ENCODE assay signal across 8 cellular contexts in genomic region chr12:109154485-109155438, GRCh38. TPM values are rescaled to one million over a fixed set of nuclear protein-coding genes. Genes with fewer than 3 reads are reported as not detected.
A peak's percentile ranks its signal among the peaks of the same experiment; 100 is the strongest.
DNase-seq lines count a peak whose midpoint lies in the region; ATAC-seq and TF ChIP-seq lines count a peak whose summit lies in the region.

No MANE protein-coding gene starts in this region.

- H3K4me3 ChIP-seq in CD8-positive, alpha-beta memory T cell (ENCODE audit: low read length) = peak overlapping the region; percentile 86
- peak overlapping the region; percentile 69 for H3K4me3 ChIP-seq in RWPE2 (ENCODE audit: severe bottlenecking)
- peak overlapping the region; percentile 65 for H3K4me3 ChIP-seq in neural cell (ENCODE audit: low read length)

- TF ChIP-seq RAD21 in Ishikawa (IDR thresholded peaks at IDR 0.05; ENCODE audit: low read depth) = no peak
- TF ChIP-seq RAD21 in neural cell (conservative IDR thresholded peaks at IDR 0.05) = no peak

- H3F3A ChIP-seq in neural cell (ENCODE audit: insufficient read depth, low read length, poor library complexity, severe bottlenecking) = no peaks in the 10 kb centered on the region

- POLR2A ChIA-PET in CD8-positive, alpha-beta memory T cell (lab: Charles Lee) = interaction anchor here (0.6 kb wide), 2 partner anchors 47 to 418 kb away, joined by 4 to 5 read pairs; no protein-coding TSS in a partner anchor

- peaks cover 12 to 25% (median 18%) of the 10 kb centered on the region in 3 donors for H3K4me1 Mint-ChIP-seq in CD8-positive, alpha-beta memory T cell
- peaks cover 19% of the 10 kb centered on the region for H3K4me1 Mint-ChIP-seq in stimulated activated naive CD8-positive, alpha-beta T cell treated with anti-CD3 and anti-CD28 coated beads, Interleukin-15, Interleukin-2, amounts not matched to agents 100 ng/mL and 50 ng/mL, for 24 hours (ENCODE audit: low read depth)

- DNase-seq in CD8-positive, alpha-beta memory T cell = peak; percentile 70 to 85 (median 73)
- DNase-seq in RWPE2 (ENCODE audit: low spot score) (peak; percentile 87), activated gamma-delta T cell (lab: John Stamatoyannopoulos, UW) (peak; percentile 66), foreskin keratinocyte (peak; percentile 29 to 58)

- no peaks in the 10 kb centered on the region for H3K27me3 ChIP-seq in CD8-positive, alpha-beta memory T cell (ENCODE audit: insufficient read depth, low read length, poor library complexity, severe bottlenecking)
- H3K27me3 ChIP-seq in RWPE2 (ENCODE audit: insufficient read depth, poor library complexity, severe bottlenecking) = no peaks in the 10 kb centered on the region
- H3K27me3 ChIP-seq in foreskin keratinocyte = peaks cover 2% of the 10 kb centered on the region
- H3K27me3 ChIP-seq in neural cell (ENCODE audit: insufficient read depth, low read depth, low read length) = peaks cover 19% of the 10 kb centered on the region

- no peaks in the 10 kb centered on the region for H4K20me1 ChIP-seq in neural cell (ENCODE audit: insufficient read depth)

- H3K9me3 Mint-ChIP-seq in CD8-positive, alpha-beta memory T cell = no peaks in the 10 kb centered on the region
- no peaks in the 10 kb centered on the region for H3K9me3 Mint-ChIP-seq in stimulated activated naive CD8-positive, alpha-beta T cell treated with anti-CD3 and anti-CD28 coated beads, Interleukin-15, Interleukin-2, amounts not matched to agents 100 ng/mL and 50 ng/mL, for 24 hours

- H3K9ac ChIP-seq in neural cell (ENCODE audit: low read length) = no peak overlapping the region

- H3K36me3 Mint-ChIP-seq in CD8-positive, alpha-beta memory T cell = peaks cover 0 to 3% (median 1%) of the 10 kb centered on the region in 3 donors
- H3K36me3 Mint-ChIP-seq in stimulated activated naive CD8-positive, alpha-beta T cell treated with anti-CD3 and anti-CD28 coated beads, Interleukin-15, Interleukin-2, amounts not matched to agents 100 ng/mL and 50 ng/mL, for 24 hours (ENCODE audit: low read depth) = no peaks in the 10 kb centered on the region

- H3K27ac ChIP-seq in CD8-positive, alpha-beta memory T cell (ENCODE audit: low read depth, low read length) = peak overlapping the region; percentile 28
- peak overlapping the region; percentile 46 for H3K27ac ChIP-seq in RWPE2 (ENCODE audit: poor library complexity, severe bottlenecking)
- no peak overlapping the region for H3K27ac ChIP-seq in foreskin keratinocyte
- no peak overlapping the region for H3K27ac ChIP-seq in neural cell (ENCODE audit: low read length)

- H2AFZ ChIP-seq in neural cell (ENCODE audit: low read depth, low read length) = no peak overlapping the region

- H3K27me3 Mint-ChIP-seq in CD8-positive, alpha-beta memory T cell = peaks cover 0 to 4% of the 10 kb centered on the region in 2 donors
- H3K27me3 Mint-ChIP-seq in stimulated activated naive CD8-positive, alpha-beta T cell treated with anti-CD3 and anti-CD28 coated beads, Interleukin-15, Interleukin-2, amounts not matched to agents 100 ng/mL and 50 ng/mL, for 24 hours = no peaks in the 10 kb centered on the region

- H3K9me2 ChIP-seq in neural cell (ENCODE audit: insufficient read depth, low read length) = no peaks in the 10 kb centered on the region

- no peaks in the 10 kb centered on the region for H3K79me2 ChIP-seq in neural cell (replicated peaks; ENCODE audit: insufficient read depth, low read length)

- CTCF ChIA-PET in CD8-positive, alpha-beta memory T cell (lab: Charles Lee) = interaction anchor here (0.8 to 1.1 kb wide), 2 partner anchors 43 kb away, joined by 4 to 5 read pairs; no protein-coding TSS in a partner anchor

- TF ChIP-seq EP300 in Ishikawa (IDR thresholded peaks at IDR 0.05; ENCODE audit: borderline replicate concordance) (no peak), neural cell (conservative IDR thresholded peaks at IDR 0.05; ENCODE audit: poor library complexity, severe bottlenecking) (no peak)

- no peaks in the 10 kb centered on the region for H3K36me3 ChIP-seq in CD8-positive, alpha-beta memory T cell (ENCODE audit: insufficient read depth, low read length)
- no peaks in the 10 kb centered on the region for H3K36me3 ChIP-seq in RWPE2 (ENCODE audit: low read depth)
- H3K36me3 ChIP-seq in neural cell (ENCODE audit: insufficient read depth, low read length) = no peaks in the 10 kb centered on the region

- ATAC-seq in GM21447 (IDR thresholded peaks at IDR 0.05; ENCODE audit: unreplicated experiment) = peak; percentile 78
- peak; percentile 90 for ATAC-seq in RWPE2 (ENCODE audit: low read depth)
- ATAC-seq in foreskin keratinocyte = peak; percentile 95

- peak overlapping the region; percentile 92 to 98 (median 94) for H3K4me3 Mint-ChIP-seq in CD8-positive, alpha-beta memory T cell
- H3K4me3 Mint-ChIP-seq in stimulated activated naive CD8-positive, alpha-beta T cell treated with anti-CD3 and anti-CD28 coated beads, Interleukin-15, Interleukin-2, amounts not matched to agents 100 ng/mL and 50 ng/mL, for 24 hours = peak overlapping the region; percentile 91

- H3K27ac Mint-ChIP-seq in CD8-positive, alpha-beta memory T cell = peak overlapping the region; percentile 73 to 94 (median 89)
- peak overlapping the region; percentile 50 for H3K27ac Mint-ChIP-seq in stimulated activated naive CD8-positive, alpha-beta T cell treated with anti-CD3 and anti-CD28 coated beads, Interleukin-15, Interleukin-2, amounts not matched to agents 100 ng/mL and 50 ng/mL, for 24 hours

- peak overlapping the region; percentile 42 for H3K4me2 ChIP-seq in neural cell (ENCODE audit: low read length)

- H3K9me3 ChIP-seq in CD8-positive, alpha-beta memory T cell (ENCODE audit: low read length) = no peaks in the 10 kb centered on the region
- H3K9me3 ChIP-seq in RWPE2 (ENCODE audit: severe bottlenecking) (no peaks in the 10 kb centered on the region), neural cell (ENCODE audit: low read length) (no peaks in the 10 kb centered on the region)

- peaks cover 16% of the 10 kb centered on the region for H3K4me1 ChIP-seq in CD8-positive, alpha-beta memory T cell (ENCODE audit: insufficient read depth, low read length)
- H3K4me1 ChIP-seq in RWPE2 (ENCODE audit: insufficient read depth, poor library complexity, severe bottlenecking) (peaks cover 4% of the 10 kb centered on the region), foreskin keratinocyte (no peaks in the 10 kb centered on the region)

- no peak for TF ChIP-seq CTCF in RWPE2 (IDR thresholded peaks at IDR 0.05; ENCODE audit: poor library complexity, severe bottlenecking)
- no peak for TF ChIP-seq CTCF in foreskin keratinocyte (conservative IDR thresholded peaks at IDR 0.05)
- TF ChIP-seq CTCF in neural cell (IDR thresholded peaks at IDR 0.05; ENCODE audit: poor library complexity, severe bottlenecking) = no peak

TF ChIP-seq in Ishikawa, 13 proteins besides CTCF, POLR2A, EP300 and RAD21:
- TF ChIP-seq YY1 (IDR thresholded peaks at IDR 0.05; ENCODE audit: low read depth) (no peak), NFIC (IDR thresholded peaks at IDR 0.05) (no peak), MAX (IDR thresholded peaks at IDR 0.05) (peak; percentile 81), TAF1 (IDR thresholded peaks at IDR 0.05; ENCODE audit: low read depth) (peak; percentile 43), ZBTB7A (IDR thresholded peaks at IDR 0.05; ENCODE audit: low read depth) (0 out of 2 replicates have a peak, but pooled peaks have one; percentile 41), CREB1 (IDR thresholded peaks at IDR 0.05; ENCODE audit: low read depth) (0 out of 2 replicates have a peak, but pooled peaks have one; percentile 57)

TF ChIP-seq in neural cell, 6 proteins besides CTCF, POLR2A, EP300 and RAD21:
- no peak for TF ChIP-seq MXI1 (conservative IDR thresholded peaks at IDR 0.05; ENCODE audit: poor library complexity, severe bottlenecking)
- no peak for TF ChIP-seq TAF1 (IDR thresholded peaks at IDR 0.05; ENCODE audit: low read depth)
- no peak for TF ChIP-seq SMC3 (conservative IDR thresholded peaks at IDR 0.05; ENCODE audit: poor library complexity)
- no peak for TF ChIP-seq EZH2 (IDR thresholded peaks at IDR 0.05; ENCODE audit: borderline replicate concordance, insufficient read depth, low read length, poor library complexity, severe bottlenecking)
- TF ChIP-seq REST (IDR thresholded peaks at IDR 0.05; ENCODE audit: borderline replicate concordance) = no peak
- TF ChIP-seq POLR2AphosphoS5 (IDR thresholded peaks at IDR 0.05) = no peak

RNA-seq across cellular contexts. Expression of gene ACACB, which starts 38.4 kb away (rescaled TPM):
- total RNA-seq in CD8-positive, alpha-beta memory T cell = 1 to 10 TPM; 7.8 to 7.9 TPM
- 1.4 TPM for polyA plus RNA-seq in CD8-positive, alpha-beta memory T cell
- 3.2 and 3.3 TPM in 2 replicates for total RNA-seq in foreskin keratinocyte
- polyA plus RNA-seq in foreskin keratinocyte (0.53 and 0.56 TPM in 2 replicates), neural cell (0.22 TPM in 2 replicates)
- polyA minus RNA-seq in neural cell = 0.93 and 1.7 TPM in 2 replicates

RNA-seq across cellular contexts. Expression of gene UNG, which starts 57.4 kb away (rescaled TPM):
- total RNA-seq in CD8-positive, alpha-beta memory T cell = 100 to 1,000 TPM in 1 of 2 experiments, 10 to 100 TPM in 1; 92.3 to 101 TPM
- polyA plus RNA-seq in CD8-positive, alpha-beta memory T cell = 37.7 TPM
- 53.1 and 54.8 TPM in 2 replicates for total RNA-seq in foreskin keratinocyte
- 45.3 and 52.3 TPM in 2 replicates for polyA plus RNA-seq in foreskin keratinocyte
- 38.4 and 42.5 TPM in 2 replicates for polyA plus RNA-seq in neural cell
- polyA minus RNA-seq in neural cell = 30.2 and 32.1 TPM in 2 replicates

Comparison
In these comparisons a context has a peak if more than half of its experiments do, and no peak if none do; other contexts are left out.
1. H3K27ac ChIP-seq: peak in CD8-positive, alpha-beta memory T cell (single experiment) and RWPE2 (single experiment); none in foreskin keratinocyte (single experiment) and neural cell (single experiment).
2. Peak in every context shown above with its lines, with median percentiles within 50 percentile points of each other: DNase-seq, H3K4me3 ChIP-seq and ATAC-seq.